Comparison of ENCODE assay signal across 2 cellular contexts in the genomic region with DNA sequence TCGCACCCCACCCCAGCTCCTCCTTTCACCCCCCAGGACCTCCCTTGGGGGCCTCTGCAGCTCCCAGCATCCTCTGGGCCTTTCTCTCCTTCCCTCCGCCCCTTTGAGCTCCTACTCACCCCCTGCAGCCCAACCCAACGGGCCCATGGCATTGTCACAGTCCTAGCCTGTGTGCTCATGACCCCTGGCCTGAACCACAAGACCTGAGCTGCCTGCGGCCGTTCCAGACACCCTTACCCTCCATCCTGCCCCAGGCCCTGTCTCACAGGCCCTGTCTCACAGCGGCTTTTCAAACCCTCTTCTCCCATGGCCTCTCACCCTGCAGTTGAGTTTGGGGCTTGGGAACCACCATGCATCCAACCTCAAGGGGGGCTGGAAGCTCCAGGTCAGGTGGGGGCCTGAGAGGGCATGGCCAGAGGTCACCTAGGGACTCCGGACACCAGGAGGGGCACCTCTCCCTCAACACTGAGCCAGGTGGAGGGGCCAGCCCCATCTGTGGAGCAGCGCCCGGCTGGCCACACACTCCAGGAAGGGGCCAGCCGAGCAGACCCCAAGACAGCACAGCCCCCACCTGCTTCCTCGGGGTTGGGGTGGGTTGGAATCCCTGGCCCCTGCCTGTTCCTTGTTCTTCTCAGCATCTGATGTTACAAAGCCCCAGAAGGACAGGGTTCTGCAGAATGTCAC.
TF ChIP-seq lines count a peak whose summit lies in the region.

No MANE protein-coding gene starts in this region.

TF ChIP-seq in H1, 55 proteins besides CTCF, POLR2A, EP300 and RAD21:
- TF ChIP-seq KDM5A (IDR thresholded peaks at IDR 0.05; ENCODE audit: low read length) = no peak
- TF ChIP-seq SRF (IDR thresholded peaks at IDR 0.05; ENCODE audit: low read depth, low read length) = no peak
- TF ChIP-seq SIX5 (IDR thresholded peaks at IDR 0.05; ENCODE audit: low read depth, low read length) = no peak
- TF ChIP-seq NANOG (IDR thresholded peaks at IDR 0.05; ENCODE audit: insufficient read depth, low read depth, low read length, poor library complexity, severe bottlenecking) = no peak
- TF ChIP-seq SUZ12 (IDR thresholded peaks at IDR 0.05; ENCODE audit: low read length) = no peak
- no peak for TF ChIP-seq SIN3A (conservative IDR thresholded peaks at IDR 0.05 in 1 of 2, IDR thresholded peaks at IDR 0.05 in 1 of 2; ENCODE audit: low read depth in 1 of 2, low read length in 2 of 2)
- no peak for TF ChIP-seq CHD2 (IDR thresholded peaks at IDR 0.05; ENCODE audit: low read length)
- no peak for TF ChIP-seq JUND (IDR thresholded peaks at IDR 0.05; ENCODE audit: low read length)
- no peak for TF ChIP-seq USF2 (IDR thresholded peaks at IDR 0.05; ENCODE audit: low read length)
- no peak for TF ChIP-seq CBX5 (IDR thresholded peaks at IDR 0.05; ENCODE audit: low read depth, low read length)
- no peak for TF ChIP-seq EGR1 (IDR thresholded peaks at IDR 0.05; ENCODE audit: borderline replicate concordance, low read depth, low read length)
- TF ChIP-seq TCF12 (IDR thresholded peaks at IDR 0.05; ENCODE audit: low read depth, low read length) = no peak
- TF ChIP-seq POLR2AphosphoS5 (IDR thresholded peaks at IDR 0.05; ENCODE audit: low read depth, low read length) = no peak
- TF ChIP-seq RFX5 (IDR thresholded peaks at IDR 0.05; ENCODE audit: borderline replicate concordance, low read depth, low read length) = no peak
- no peak for TF ChIP-seq JUN (IDR thresholded peaks at IDR 0.05; ENCODE audit: low read depth, low read length)
- TF ChIP-seq, protein P1, sequence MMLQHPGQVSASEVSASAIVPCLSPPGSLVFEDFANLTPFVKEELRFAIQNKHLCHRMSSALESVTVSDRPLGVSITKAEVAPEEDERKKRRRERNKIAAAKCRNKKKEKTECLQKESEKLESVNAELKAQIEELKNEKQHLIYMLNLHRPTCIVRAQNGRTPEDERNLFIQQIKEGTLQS (IDR thresholded peaks at IDR 0.05; ENCODE audit: insufficient read depth, low read depth, low read length) = no peak
- no peak for TF ChIP-seq YY1 (IDR thresholded peaks at IDR 0.05; ENCODE audit: low read depth, low read length)
- no peak for TF ChIP-seq TAF7 (optimal IDR thresholded peaks at IDR 0.05; ENCODE audit: borderline replicate concordance, low read depth, low read length)
- TF ChIP-seq CTBP2 (IDR thresholded peaks at IDR 0.05; ENCODE audit: borderline replicate concordance, insufficient read depth, insufficient read length, low read length) = no peak
- TF ChIP-seq HDAC6 (IDR thresholded peaks at IDR 0.05; ENCODE audit: low read depth, low read length) = no peak

TF ChIP-seq in liver, 16 proteins besides CTCF, POLR2A, EP300 and RAD21:
- TF ChIP-seq GABPA (IDR thresholded peaks at IDR 0.05 in 1 of 2, conservative IDR thresholded peaks at IDR 0.05 in 1 of 2) (no peak), NR2F2 (IDR thresholded peaks at IDR 0.05) (no peak), RXRA (IDR thresholded peaks at IDR 0.05) (no peak), YY1 (IDR thresholded peaks at IDR 0.05) (no peak), MAX (IDR thresholded peaks at IDR 0.05) (no peak), HNF4G (IDR thresholded peaks at IDR 0.05) (no peak), EGR1 (IDR thresholded peaks at IDR 0.05; ENCODE audit: low read depth in 2 of 2) (no peak), TAF1 (conservative IDR thresholded peaks at IDR 0.05) (no peak), FOXA2 (IDR thresholded peaks at IDR 0.05) (no peak), ZBTB33 (IDR thresholded peaks at IDR 0.05) (no peak)
- TF ChIP-seq, protein P1 (IDR thresholded peaks at IDR 0.05) = no peak
